Comparison of ENCODE assay signal across 10 cellular contexts in the genomic region with DNA sequence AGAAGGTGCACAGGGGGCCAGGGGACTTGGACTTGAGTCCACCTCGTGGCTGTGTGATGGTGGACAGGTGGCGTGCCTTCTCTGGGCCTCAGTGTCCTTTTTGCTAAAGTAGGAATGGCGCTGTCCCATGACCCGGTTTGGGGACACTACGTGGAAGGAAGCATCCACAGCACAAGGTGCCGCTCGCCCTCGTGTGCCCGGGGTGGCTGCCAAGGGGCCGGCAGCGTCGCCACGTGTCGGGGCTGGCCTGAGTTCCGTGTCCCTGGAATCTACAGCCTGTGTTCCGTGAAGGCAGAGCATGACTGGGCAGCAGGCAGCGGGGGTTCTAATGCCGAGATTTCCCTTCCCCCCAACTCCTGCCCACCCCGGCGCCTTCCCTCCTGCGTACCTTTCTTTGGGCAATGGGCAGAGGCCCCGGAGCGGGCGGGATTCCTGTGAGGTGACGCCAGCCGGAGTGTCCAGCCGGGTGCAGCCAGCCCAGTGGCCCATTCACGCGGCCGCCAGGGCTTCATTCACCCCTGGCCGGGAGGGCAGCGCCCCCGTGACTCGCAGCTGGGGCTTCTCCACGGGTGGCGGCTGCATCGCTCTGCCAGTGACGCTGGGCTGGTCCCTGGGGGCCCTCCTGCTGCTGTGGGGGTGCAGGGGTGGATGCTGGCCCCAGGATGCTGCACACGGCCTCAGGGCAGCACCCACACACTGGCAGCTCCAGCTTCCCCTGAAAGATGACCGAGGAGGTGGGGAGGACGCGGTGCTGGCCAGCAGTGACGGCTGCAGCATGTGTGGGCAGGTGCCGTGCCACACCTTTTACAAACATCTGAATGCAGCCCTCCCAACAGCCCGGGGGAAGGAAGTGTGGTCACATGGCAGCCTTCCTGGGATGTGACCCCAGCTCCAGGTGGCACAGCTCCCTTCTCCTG. TPM values are rescaled to one million over a fixed set of nuclear protein-coding genes. Genes with fewer than 3 reads are reported as not detected.
DNase-seq lines count a peak whose midpoint lies in the region; ATAC-seq, FAIRE-seq and TF ChIP-seq lines count a peak whose summit lies in the region.
"Had no signal": no experiment of that assay in that cellular context is flagged by ENCODE, and none has a peak within 500 bp of the region (broad histone marks: within the 10 kb centered on the region; RNA-seq: fewer than 3 reads in every experiment).

No MANE protein-coding gene starts in this region.

- TF ChIP-seq POLR2A in HepG2 (IDR thresholded peaks at IDR 0.05; ENCODE audit: insufficient read depth in 1 of 2, low read depth in 2 of 2, low read length in 2 of 2), result no peak

- no peak for FAIRE-seq in HepG2 (lab: Jason Lieb, UNC)

- H3K9ac ChIP-seq in HepG2 (ENCODE audit: insufficient read depth, low read depth, low read length), result no peak overlapping the region

- H3K27ac ChIP-seq in HepG2 (ENCODE audit: extremely low read length, insufficient read depth, low read length), result no peak overlapping the region

- POLR2A ChIA-PET in HepG2 (lab: Yijun Ruan, JAX), result no interaction called here

- no peak for TF ChIP-seq CTCF in HepG2 (CRISPR knock-in tag; IDR thresholded peaks at IDR 0.05)

- peaks cover 16% of the 10 kb centered on the region for H3K4me1 ChIP-seq in HepG2 (ENCODE audit: insufficient read depth, low read length)

- no peaks in the 10 kb centered on the region for H3K9me3 ChIP-seq in HepG2 (ENCODE audit: low read length)

- in situ Hi-C loops in ACHN (cut with HindIII; ENCODE audit: low pct_ligation_motif_present, low pct_unique_long_range_greater_than_20kb, low sequenced_read_pairs), result no loop called here
- in situ Hi-C loops in HepG2 (cut with HindIII; ENCODE audit: extremely low pct_ligation_motif_present, low pct_unique_long_range_greater_than_20kb), result no loop called here

- peak; percentile 8; the same call in 1 of the 3 replicates for ATAC-seq in HepG2
- ATAC-seq in HG03135 (IDR thresholded peaks at IDR 0.05; ENCODE audit: unreplicated experiment), result no peak
- ATAC-seq in activated CD4-positive, CD25-positive, alpha-beta regulatory T cell treated with anti-CD3 and anti-CD28 coated beads, Interleukin-2, amount 50 U/mL, for 24 hours, result no peak
- ATAC-seq in activated T-cell treated with anti-CD3 and anti-CD28 coated beads, Interleukin-2, amount 50 U/mL, for 72 hours (replicated peaks in 1 of 2), result no peak

- no peaks in the 10 kb centered on the region for H4K20me1 ChIP-seq in HepG2 (ENCODE audit: insufficient read depth, low read length)

- intact Hi-C loops in HepG2 (cut with micrococcal nuclease; ENCODE audit: unreplicated experiment), result no loop called here
- intact Hi-C loops in activated T-helper 2 cell treated with anti-CD3 and anti-CD28 coated beads, Interferon-gamma antibody, Interleukin-2, Interleukin-4, amounts not matched to agents 10 μg/mL and 5 μg/mL and 100 μg/mL, durations not matched to agents 14 hours and 24 hours and 36 hours (cut with micrococcal nuclease), result no loop called here

- BruUV-seq in HepG2 (replicated peaks; lab: Mats Ljungman, UMichigan), result no TSS peak

- no peak overlapping the region for H3K27ac Mint-ChIP-seq in activated T-helper 2 cell treated with anti-CD3 and anti-CD28 coated beads, Interferon-gamma antibody, Interleukin-2, Interleukin-4, amounts not matched to agents 10 μg/mL and 5 μg/mL and 100 μg/mL, durations not matched to agents 14 hours and 24 hours and 36 hours
- no peak overlapping the region for H3K27ac Mint-ChIP-seq in activated T-cell treated with anti-CD3 and anti-CD28 coated beads, Interleukin-2, amount 50 U/mL, for 72 hours
- H3K27ac Mint-ChIP-seq: T-helper 2 cell treated with Interferon-gamma antibody and Interleukin-4, amounts not matched to agents 5 μg/mL and 100 μg/mL, for 36 hours had no signal

- TF ChIP-seq EP300 in HepG2 (IDR thresholded peaks at IDR 0.05; ENCODE audit: low read depth in 2 of 2, low read length in 2 of 2), result no peak
- no peak for TF ChIP-seq EP300 in HepG2 (CRISPR knock-in tag; IDR thresholded peaks at IDR 0.05; ENCODE audit: borderline replicate concordance)

- H3K4me2 ChIP-seq in HepG2 (ENCODE audit: low read depth, low read length), result peak overlapping the region; percentile 24; the same call in 1 of the 2 replicates

- H3K27me3 ChIP-seq in HepG2 (ENCODE audit: control insufficient read depth in 1 of 2, insufficient read depth in 2 of 2, low read length in 2 of 2), result peaks cover 29 to 91% of the 10 kb centered on the region in 2 experiments

- TF ChIP-seq RAD21 in HepG2 (CRISPR knock-in tag; IDR thresholded peaks at IDR 0.05), result no peak

- H3K4me3 Mint-ChIP-seq in activated T-helper 2 cell treated with anti-CD3 and anti-CD28 coated beads, Interferon-gamma antibody, Interleukin-2, Interleukin-4, amounts not matched to agents 10 μg/mL and 5 μg/mL and 100 μg/mL, durations not matched to agents 14 hours and 24 hours and 36 hours (ENCODE audit: low read depth), result no peak overlapping the region
- H3K4me3 Mint-ChIP-seq in activated T-cell treated with anti-CD3 and anti-CD28 coated beads, Interleukin-2, amount 50 U/mL, for 72 hours, result no peak overlapping the region
- H3K4me3 Mint-ChIP-seq: T-helper 2 cell treated with Interferon-gamma antibody and Interleukin-4, amounts not matched to agents 5 μg/mL and 100 μg/mL, for 36 hours had no signal

- H3K9me3 Mint-ChIP-seq in activated T-helper 2 cell treated with anti-CD3 and anti-CD28 coated beads, Interferon-gamma antibody, Interleukin-2, Interleukin-4, amounts not matched to agents 10 μg/mL and 5 μg/mL and 100 μg/mL, durations not matched to agents 14 hours and 24 hours and 36 hours, result no peaks in the 10 kb centered on the region
- H3K9me3 Mint-ChIP-seq in activated T-cell treated with anti-CD3 and anti-CD28 coated beads, Interleukin-2, amount 50 U/mL, for 72 hours, result no peaks in the 10 kb centered on the region
- H3K9me3 Mint-ChIP-seq: T-helper 2 cell treated with Interferon-gamma antibody and Interleukin-4, amounts not matched to agents 5 μg/mL and 100 μg/mL, for 36 hours had no signal

- H3K4me3 ChIP-seq in HepG2 (replicated peaks in 1 of 3; ENCODE audit: insufficient read depth in 1 of 3, low read depth in 2 of 3, low read length in 3 of 3), result peak overlapping the region in 1 of 3 experiments; percentile 19; a peak in 1 of 6 replicates

- H3K36me3 ChIP-seq in HepG2 (replicated peaks in 1 of 2; ENCODE audit: control insufficient read depth in 1 of 2, insufficient read depth in 2 of 2, low read length in 2 of 2), result no peaks in the 10 kb centered on the region

- no peaks in the 10 kb centered on the region for H3K79me2 ChIP-seq in HepG2 (ENCODE audit: insufficient read depth, low read length)

- WGBS in HepG2 (ENCODE audit: low lambda C conversion rate), result 22% methylated on average over 7 of the region's 45 CpGs

- no peaks in the 10 kb centered on the region for H3K4me1 Mint-ChIP-seq in activated T-helper 2 cell treated with anti-CD3 and anti-CD28 coated beads, Interferon-gamma antibody, Interleukin-2, Interleukin-4, amounts not matched to agents 10 μg/mL and 5 μg/mL and 100 μg/mL, durations not matched to agents 14 hours and 24 hours and 36 hours (ENCODE audit: low read depth)
- no peaks in the 10 kb centered on the region for H3K4me1 Mint-ChIP-seq in activated T-cell treated with anti-CD3 and anti-CD28 coated beads, Interleukin-2, amount 50 U/mL, for 72 hours (ENCODE audit: low read depth)

- no peaks in the 10 kb centered on the region for H3K36me3 Mint-ChIP-seq in activated T-helper 2 cell treated with anti-CD3 and anti-CD28 coated beads, Interferon-gamma antibody, Interleukin-2, Interleukin-4, amounts not matched to agents 10 μg/mL and 5 μg/mL and 100 μg/mL, durations not matched to agents 14 hours and 24 hours and 36 hours (ENCODE audit: low read depth)
- H3K36me3 Mint-ChIP-seq in activated T-cell treated with anti-CD3 and anti-CD28 coated beads, Interleukin-2, amount 50 U/mL, for 72 hours (ENCODE audit: insufficient read depth in 2 of 2), result no peaks in the 10 kb centered on the region

- no peak overlapping the region for H2AFZ ChIP-seq in HepG2 (ENCODE audit: low read length)

- CTCF ChIA-PET in HepG2 (lab: Yijun Ruan, JAX; ENCODE audit: low intra/inter-chr PET ratio, low total read pairs), result no interaction called here

- DNase-seq in ACHN (peak; percentile 92), LoVo (ENCODE audit: low spot score) (peak; percentile 76), astrocyte of the hippocampus (ENCODE audit: low read depth, low spot score) (peak; percentile 54), HepG2 (ENCODE audit: low spot score) (peak; percentile 12)
- no peak for DNase-seq in activated T-helper 2 cell treated with anti-CD3 and anti-CD28 coated beads, Interferon-gamma antibody, Interleukin-2, Interleukin-4, amounts not matched to agents 10 μg/mL and 5 μg/mL and 100 μg/mL, durations not matched to agents 14 hours and 24 hours and 36 hours (ENCODE audit: low spot score)
- no peak for DNase-seq in activated T-cell treated with anti-CD3 and anti-CD28 coated beads, Interleukin-2, amount 50 U/mL, for 72 hours

- H3K27me3 Mint-ChIP-seq in activated T-helper 2 cell treated with anti-CD3 and anti-CD28 coated beads, Interferon-gamma antibody, Interleukin-2, Interleukin-4, amounts not matched to agents 10 μg/mL and 5 μg/mL and 100 μg/mL, durations not matched to agents 14 hours and 24 hours and 36 hours (ENCODE audit: low read depth), result peaks cover 26% of the 10 kb centered on the region
- peaks cover 30% of the 10 kb centered on the region for H3K27me3 Mint-ChIP-seq in activated T-cell treated with anti-CD3 and anti-CD28 coated beads, Interleukin-2, amount 50 U/mL, for 72 hours (ENCODE audit: low read depth)

RNA-seq across cellular contexts. Expression of a gene that starts 21.2 kb away (rescaled TPM):
- total RNA-seq in HepG2 (2016; rRNA removed; fragmentation: Illumina TruSeq; extraction: Trizol), result 0.07 TPM in 1 of 2 replicates, not detected in the other
- total RNA-seq in HepG2 (2016; cell fraction: cytosol; rRNA removed; fragmentation: Illumina TruSeq; extraction: Trizol; ENCODE audit: low read depth), result not detected in 2 replicates
- 0.04 TPM in 1 of 2 replicates, not detected in the other for total RNA-seq in HepG2 (2016; cell fraction: insoluble cytoplasmic fraction; rRNA removed; fragmentation: Illumina TruSeq; extraction: Trizol)
- total RNA-seq in HepG2 (2016; cell fraction: membrane; rRNA removed; fragmentation: Illumina TruSeq; extraction: Trizol), result 0.06 TPM in 1 of 2 replicates, not detected in the other
- total RNA-seq in HepG2 (2016; cell fraction: nucleus; rRNA removed; fragmentation: Illumina TruSeq; extraction: Trizol), result not detected in 2 replicates
- 0.03 and 0.05 TPM in 2 replicates for polyA plus RNA-seq in HepG2 (2011; rRNA removed)
- 0.05 and 0.08 TPM in 2 replicates for polyA plus RNA-seq in HepG2 (2011; cell fraction: cytosol; rRNA removed)
- polyA plus RNA-seq in HepG2 (2011; cell fraction: nucleus; rRNA removed), result 0.26 and 0.32 TPM in 2 replicates
- polyA plus RNA-seq in HepG2 (2012), result not detected in 2 replicates
- not detected in 2 replicates for polyA plus RNA-seq in HepG2 (2016; cell fraction: cytosol; fragmentation: Illumina TruSeq; extraction: Trizol; ENCODE audit: low read depth)
- 0.19 TPM in 1 of 2 replicates, not detected in the other for polyA plus RNA-seq in HepG2 (2016; cell fraction: insoluble cytoplasmic fraction; fragmentation: Illumina TruSeq; extraction: Trizol; ENCODE audit: low read depth)
- not detected in 2 replicates for polyA plus RNA-seq in HepG2 (2016; cell fraction: membrane; fragmentation: Illumina TruSeq; extraction: Trizol; ENCODE audit: low read depth)
- polyA plus RNA-seq in HepG2 (2016; cell fraction: nucleus; fragmentation: Illumina TruSeq; extraction: Trizol; ENCODE audit: insufficient read depth, low read depth), result not detected in 2 replicates
- polyA minus RNA-seq in HepG2 (2011; rRNA and poly(A)+ RNA removed; ENCODE audit: low replicate concordance), result 0.38 TPM in 1 of 2 replicates, not detected in the other
- polyA minus RNA-seq in HepG2 (2011; cell fraction: cytosol; rRNA and poly(A)+ RNA removed), result not detected in 2 replicates
- not detected in 2 replicates for polyA minus RNA-seq in HepG2 (2011; cell fraction: nucleus; rRNA and poly(A)+ RNA removed)
- total RNA-seq in activated T-helper 2 cell treated with anti-CD3 and anti-CD28 coated beads, Interferon-gamma antibody, Interleukin-2, Interleukin-4, amounts not matched to agents 10 μg/mL and 5 μg/mL and 100 μg/mL, durations not matched to agents 14 hours and 24 hours and 36 hours, result not detected in 2 replicates
- total RNA-seq in activated T-cell treated with anti-CD3 and anti-CD28 coated beads, Interleukin-2, amount 50 U/mL, for 72 hours, result not detected
- polyA plus RNA-seq: BJ had no signal

RNA-seq across cellular contexts. Expression of a gene that starts 42.5 kb away (rescaled TPM):
- total RNA-seq in HepG2 (2016; rRNA removed; fragmentation: Illumina TruSeq; extraction: Trizol), result 0.98 and 8.5 TPM in 2 replicates
- 1.8 and 1.9 TPM in 2 replicates for total RNA-seq in HepG2 (2016; cell fraction: cytosol; rRNA removed; fragmentation: Illumina TruSeq; extraction: Trizol; ENCODE audit: low read depth)
- total RNA-seq in HepG2 (2016; cell fraction: insoluble cytoplasmic fraction; rRNA removed; fragmentation: Illumina TruSeq; extraction: Trizol), result 1.2 and 9.0 TPM in 2 replicates
- 1.4 and 1.8 TPM in 2 replicates for total RNA-seq in HepG2 (2016; cell fraction: membrane; rRNA removed; fragmentation: Illumina TruSeq; extraction: Trizol)
- 14.0 and 15.7 TPM in 2 replicates for total RNA-seq in HepG2 (2016; cell fraction: nucleus; rRNA removed; fragmentation: Illumina TruSeq; extraction: Trizol)
- 63.6 and 107 TPM in 2 replicates for polyA plus RNA-seq in HepG2 (2011; rRNA removed)
- 8.9 and 16.3 TPM in 2 replicates for polyA plus RNA-seq in HepG2 (2011; cell fraction: cytosol; rRNA removed)
- polyA plus RNA-seq in HepG2 (2011; cell fraction: nucleus; rRNA removed), result 1,761 and 2,041 TPM in 2 replicates
- polyA plus RNA-seq in HepG2 (2012), result 31.4 and 46.5 TPM in 2 replicates
- polyA plus RNA-seq in HepG2 (2016; cell fraction: cytosol; fragmentation: Illumina TruSeq; extraction: Trizol; ENCODE audit: low read depth), result 1.9 and 2.1 TPM in 2 replicates
- 1.9 and 2.5 TPM in 2 replicates for polyA plus RNA-seq in HepG2 (2016; cell fraction: insoluble cytoplasmic fraction; fragmentation: Illumina TruSeq; extraction: Trizol; ENCODE audit: low read depth)
- polyA plus RNA-seq in HepG2 (2016; cell fraction: membrane; fragmentation: Illumina TruSeq; extraction: Trizol; ENCODE audit: low read depth), result 1.6 and 2.1 TPM in 2 replicates
- 65.6 and 66.9 TPM in 2 replicates for polyA plus RNA-seq in HepG2 (2016; cell fraction: nucleus; fragmentation: Illumina TruSeq; extraction: Trizol; ENCODE audit: insufficient read depth, low read depth)
- polyA minus RNA-seq in HepG2 (2011; rRNA and poly(A)+ RNA removed; ENCODE audit: low replicate concordance), result 15.4 TPM in 1 of 2 replicates, not detected in the other
- 5.8 and 5.9 TPM in 2 replicates for polyA minus RNA-seq in HepG2 (2011; cell fraction: cytosol; rRNA and poly(A)+ RNA removed)
- polyA minus RNA-seq in HepG2 (2011; cell fraction: nucleus; rRNA and poly(A)+ RNA removed), result 43.4 and 57.3 TPM in 2 replicates
- total RNA-seq in activated T-helper 2 cell treated with anti-CD3 and anti-CD28 coated beads, Interferon-gamma antibody, Interleukin-2, Interleukin-4, amounts not matched to agents 10 μg/mL and 5 μg/mL and 100 μg/mL, durations not matched to agents 14 hours and 24 hours and 36 hours, result not detected in 2 replicates
- total RNA-seq in activated T-cell treated with anti-CD3 and anti-CD28 coated beads, Interleukin-2, amount 50 U/mL, for 72 hours, result under 1 TPM; 0.51 to 0.62 TPM
- polyA plus RNA-seq: BJ had no signal

RNA-seq across cellular contexts. Expression of a gene that starts 47.9 kb away (rescaled TPM):
- 81.5 and 191 TPM in 2 replicates for total RNA-seq in HepG2 (2016; rRNA removed; fragmentation: Illumina TruSeq; extraction: Trizol)
- total RNA-seq in HepG2 (2016; cell fraction: cytosol; rRNA removed; fragmentation: Illumina TruSeq; extraction: Trizol; ENCODE audit: low read depth), result 13.6 and 13.8 TPM in 2 replicates
- total RNA-seq in HepG2 (2016; cell fraction: insoluble cytoplasmic fraction; rRNA removed; fragmentation: Illumina TruSeq; extraction: Trizol), result 74.4 and 198 TPM in 2 replicates
- total RNA-seq in HepG2 (2016; cell fraction: membrane; rRNA removed; fragmentation: Illumina TruSeq; extraction: Trizol), result 21.2 and 25.2 TPM in 2 replicates
- total RNA-seq in HepG2 (2016; cell fraction: nucleus; rRNA removed; fragmentation: Illumina TruSeq; extraction: Trizol), result 143 and 170 TPM in 2 replicates
- polyA plus RNA-seq in HepG2 (2011; rRNA removed), result 153 and 176 TPM in 2 replicates
- 149 and 180 TPM in 2 replicates for polyA plus RNA-seq in HepG2 (2011; cell fraction: cytosol; rRNA removed)
- 95.3 and 103 TPM in 2 replicates for polyA plus RNA-seq in HepG2 (2011; cell fraction: nucleus; rRNA removed)
- 118 TPM in 2 replicates for polyA plus RNA-seq in HepG2 (2012)
- polyA plus RNA-seq in HepG2 (2016; cell fraction: cytosol; fragmentation: Illumina TruSeq; extraction: Trizol; ENCODE audit: low read depth), result 23.9 and 25.8 TPM in 2 replicates
- 64.4 and 77.4 TPM in 2 replicates for polyA plus RNA-seq in HepG2 (2016; cell fraction: insoluble cytoplasmic fraction; fragmentation: Illumina TruSeq; extraction: Trizol; ENCODE audit: low read depth)
- 25.2 and 31.6 TPM in 2 replicates for polyA plus RNA-seq in HepG2 (2016; cell fraction: membrane; fragmentation: Illumina TruSeq; extraction: Trizol; ENCODE audit: low read depth)
- polyA plus RNA-seq in HepG2 (2016; cell fraction: nucleus; fragmentation: Illumina TruSeq; extraction: Trizol; ENCODE audit: insufficient read depth, low read depth), result 270 and 284 TPM in 2 replicates
- polyA minus RNA-seq in HepG2 (2011; rRNA and poly(A)+ RNA removed; ENCODE audit: low replicate concordance), result 32.2 and 52.3 TPM in 2 replicates
- 53.1 and 54.6 TPM in 2 replicates for polyA minus RNA-seq in HepG2 (2011; cell fraction: cytosol; rRNA and poly(A)+ RNA removed)
- 24.3 and 25.0 TPM in 2 replicates for polyA minus RNA-seq in HepG2 (2011; cell fraction: nucleus; rRNA and poly(A)+ RNA removed)
- 80.1 and 84.1 TPM in 2 replicates for total RNA-seq in activated T-helper 2 cell treated with anti-CD3 and anti-CD28 coated beads, Interferon-gamma antibody, Interleukin-2, Interleukin-4, amounts not matched to agents 10 μg/mL and 5 μg/mL and 100 μg/mL, durations not matched to agents 14 hours and 24 hours and 36 hours
- 10 to 100 TPM; 49.7 to 52.7 TPM for total RNA-seq in activated T-cell treated with anti-CD3 and anti-CD28 coated beads, Interleukin-2, amount 50 U/mL, for 72 hours

Comparison
In these comparisons a context has a peak if more than half of its experiments do, and no peak if none do; other contexts are left out.
1. DNase-seq: peak in ACHN (single experiment), LoVo (single experiment), astrocyte of the hippocampus (single experiment) and HepG2 (single experiment); none in activated T-helper 2 cell treated with anti-CD3 and anti-CD28 coated beads, Interferon-gamma antibody, Interleukin-2, Interleukin-4, amounts not matched to agents 10 μg/mL and 5 μg/mL and 100 μg/mL, durations not matched to agents 14 hours and 24 hours and 36 hours (single experiment) and activated T-cell treated with anti-CD3 and anti-CD28 coated beads, Interleukin-2, amount 50 U/mL, for 72 hours (0 of 2).